22 cellular contexts compared by ENCODE assay signal in genomic region chr5:108670591-108671335, GRCh38.
A peak's percentile ranks its signal among the peaks of the same experiment; 100 is the strongest.
DNase-seq lines count a peak whose midpoint lies in the region; ATAC-seq, FAIRE-seq and TF ChIP-seq lines count a peak whose summit lies in the region.
"Had no signal": no experiment of that assay in that cellular context is flagged by ENCODE, and none has a peak within 500 bp of the region (broad histone marks: within the 10 kb centered on the region; RNA-seq: fewer than 3 reads in every experiment).

No MANE protein-coding gene starts in this region.

- H3K9me3 ChIP-seq in HEK293 (ENCODE audit: control insufficient read depth, insufficient read depth, low read depth, low read length) (no peaks in the 10 kb centered on the region), body of pancreas (no peaks in the 10 kb centered on the region), HepG2 (ENCODE audit: low read length) (no peaks in the 10 kb centered on the region), small intestine (ENCODE audit: control insufficient read depth, low read depth) (no peaks in the 10 kb centered on the region), mucosa of descending colon (no peaks in the 10 kb centered on the region), spleen (no peaks in the 10 kb centered on the region)
- H3K9me3 ChIP-seq: gastrocnemius medialis had no signal

- FAIRE-seq in HepG2 (lab: Jason Lieb, UNC) (no peak), small intestine (lab: Jason Lieb, UNC) (no peak)
- FAIRE-seq: bronchial epithelial cell had no signal

- no peak for TF ChIP-seq CTCF in HEK293 (tag by site-specific recombination; IDR thresholded peaks at IDR 0.05)
- no peak for TF ChIP-seq CTCF in body of pancreas (IDR thresholded peaks at IDR 0.05)
- TF ChIP-seq CTCF in HepG2 (CRISPR knock-in tag; IDR thresholded peaks at IDR 0.05), result no peak
- TF ChIP-seq CTCF in mucosa of descending colon (IDR thresholded peaks at IDR 0.05), result no peak
- TF ChIP-seq CTCF in spleen (IDR thresholded peaks at IDR 0.05 in 8 of 11, conservative IDR thresholded peaks at IDR 0.05 in 3 of 11), result no peak

- CTCF ChIA-PET in HEK293 (lab: Yijun Ruan, JAX) (no interaction called here), HepG2 (lab: Yijun Ruan, JAX; ENCODE audit: low intra/inter-chr PET ratio, low total read pairs) (no interaction called here)

- H3K4me1 ChIP-seq in HEK293 (ENCODE audit: control insufficient read depth, insufficient read depth, low read length), result no peaks in the 10 kb centered on the region
- H3K4me1 ChIP-seq in body of pancreas, result no peaks in the 10 kb centered on the region
- H3K4me1 ChIP-seq in HepG2 (ENCODE audit: insufficient read depth, low read length), result 0 out of 2 replicates have a peak, but pooled peaks cover 8% of the 10 kb centered on the region
- no peaks in the 10 kb centered on the region for H3K4me1 ChIP-seq in small intestine (ENCODE audit: control insufficient read depth in 2 of 2, insufficient read depth in 1 of 2, low read depth in 1 of 2, low read length in 1 of 2)
- no peaks in the 10 kb centered on the region for H3K4me1 ChIP-seq in mucosa of descending colon (ENCODE audit: low read depth)
- no peaks in the 10 kb centered on the region for H3K4me1 ChIP-seq in spleen
- H3K4me1 ChIP-seq: gastrocnemius medialis had no signal

- BruUV-seq in HepG2 (replicated peaks; lab: Mats Ljungman, UMichigan), result no TSS peak

- intact Hi-C loops in body of pancreas (cut with DNase I) (no loop called here), HepG2 (cut with micrococcal nuclease; ENCODE audit: unreplicated experiment) (no loop called here), mucosa of descending colon (cut with DNase I, micrococcal nuclease) (no loop called here), spleen (cut with DNase I; ENCODE audit: low total_unique reads) (no loop called here)

- peak; percentile 62 for ATAC-seq in body of pancreas
- peak; percentile 36; the same call in 1 of the 3 replicates for ATAC-seq in HepG2
- no peak for ATAC-seq in mucosa of descending colon
- ATAC-seq in esophagus mucosa, result no peak
- ATAC-seq: gastrocnemius medialis had no signal

- 25 to 41% methylated on average over 7 of the region's 7 CpGs for WGBS in body of pancreas, 2 donors
- 3% methylated on average over 7 of the region's 7 CpGs for WGBS in HepG2 (ENCODE audit: low lambda C conversion rate)
- WGBS in small intestine, 3 donors, result 46 to 66% (median 54%) methylated on average over 7 of the region's 7 CpGs
- WGBS in spleen, 5 donors, result 75 to 84% (median 82%) methylated on average over 7 of the region's 7 CpGs

- no peaks in the 10 kb centered on the region for H3K79me2 ChIP-seq in HepG2 (ENCODE audit: insufficient read depth, low read length)

- H3K27ac ChIP-seq in HEK293 (ENCODE audit: extremely low read depth, low read depth, low read length) (no peak overlapping the region), body of pancreas (no peak overlapping the region), HepG2 (ENCODE audit: extremely low read length, insufficient read depth, low read length) (no peak overlapping the region), small intestine (ENCODE audit: low read depth in 1 of 2, low read length in 1 of 2) (no peak overlapping the region), spleen (no peak overlapping the region)
- H3K27ac ChIP-seq: epithelial cell of prostate, gastrocnemius medialis, KMS-11 had no signal

- H3K4me3 ChIP-seq in HEK293 (ENCODE audit: low read depth, low read length) (no peak overlapping the region), body of pancreas (no peak overlapping the region), HepG2 (replicated peaks in 1 of 3; ENCODE audit: insufficient read depth in 1 of 3, low read depth in 2 of 3, low read length in 3 of 3) (no peak overlapping the region), small intestine (ENCODE audit: low read depth in 1 of 2, low read length in 2 of 2) (no peak overlapping the region), mucosa of descending colon (no peak overlapping the region), spleen (no peak overlapping the region)
- H3K4me3 ChIP-seq: gastrocnemius medialis had no signal

- TF ChIP-seq EP300 in HepG2 (IDR thresholded peaks at IDR 0.05; ENCODE audit: low read depth in 2 of 2, low read length in 2 of 2), result no peak
- TF ChIP-seq EP300 in HepG2 (CRISPR knock-in tag; IDR thresholded peaks at IDR 0.05; ENCODE audit: borderline replicate concordance), result no peak

- no peaks in the 10 kb centered on the region for H3K27me3 ChIP-seq in body of pancreas
- H3K27me3 ChIP-seq in HepG2 (ENCODE audit: control insufficient read depth in 1 of 2, insufficient read depth in 2 of 2, low read length in 2 of 2), result no peaks in the 10 kb centered on the region
- no peaks in the 10 kb centered on the region for H3K27me3 ChIP-seq in small intestine (ENCODE audit: control insufficient read depth in 2 of 2, insufficient read depth in 2 of 2, low read length in 2 of 2)
- peaks cover 0 to 7% (median 0%) of the 10 kb centered on the region in 7 donors for H3K27me3 ChIP-seq in spleen (replicated peaks in 1 of 7)
- H3K27me3 ChIP-seq: gastrocnemius medialis had no signal

- H3K4me2 ChIP-seq in HepG2 (ENCODE audit: low read depth, low read length), result no peak overlapping the region; the same call in 1 of the 2 replicates
- H3K4me2 ChIP-seq: KMS-11 had no signal

- H4K20me1 ChIP-seq in HepG2 (ENCODE audit: insufficient read depth, low read length), result no peaks in the 10 kb centered on the region

- in situ Hi-C loops in HepG2 (cut with HindIII; ENCODE audit: extremely low pct_ligation_motif_present, low pct_unique_long_range_greater_than_20kb), result no loop called here

- POLR2A ChIA-PET in HEK293 (lab: Yijun Ruan, JAX), result no interaction called here
- POLR2A ChIA-PET in HepG2 (lab: Yijun Ruan, JAX), result no interaction called here

- H3K36me3 ChIP-seq in HEK293 (ENCODE audit: control insufficient read depth in 2 of 2, insufficient read depth in 1 of 2, low read length in 2 of 2) (no peaks in the 10 kb centered on the region), body of pancreas (replicated peaks in 1 of 2; ENCODE audit: insufficient read depth in 1 of 2, low read depth in 2 of 2) (no peaks in the 10 kb centered on the region), HepG2 (replicated peaks in 1 of 2; ENCODE audit: control insufficient read depth in 1 of 2, insufficient read depth in 2 of 2, low read length in 2 of 2) (no peaks in the 10 kb centered on the region), small intestine (ENCODE audit: control insufficient read depth in 2 of 2, insufficient read depth in 2 of 2, low read length in 2 of 2) (no peaks in the 10 kb centered on the region), mucosa of descending colon (ENCODE audit: low read depth) (no peaks in the 10 kb centered on the region), spleen (no peaks in the 10 kb centered on the region)
- H3K36me3 ChIP-seq: gastrocnemius medialis had no signal

- no peak overlapping the region for H3K9ac ChIP-seq in HepG2 (ENCODE audit: insufficient read depth, low read depth, low read length)
- H3K9ac ChIP-seq: KMS-11 had no signal

- no peak overlapping the region for H2AFZ ChIP-seq in HepG2 (ENCODE audit: low read length)

- DNase-seq in body of pancreas, result no peak
- DNase-seq in HepG2 (ENCODE audit: low spot score), result no peak
- peak; percentile 7 for DNase-seq in small intestine
- no peak for DNase-seq in mucosa of descending colon
- DNase-seq in spleen, result no peak
- DNase-seq in activated CD4-positive, alpha-beta T cell treated with anti-CD3 and anti-CD28 coated beads, Interleukin-2, amount 50 U/mL, for 4 hours, result no peak
- DNase-seq: activated CD4-positive, alpha-beta T cell treated with anti-CD3 and anti-CD28 coated beads for 48 hours; activated effector memory CD4-positive, alpha-beta T cell treated with anti-CD3 and anti-CD28 coated beads, Interleukin-2, amount 50 U/mL, for 16 hours; CD4-positive, alpha-beta T cell; dermis blood vessel endothelial cell; gastrocnemius medialis; NCI-H1092; NCI-H2081; NCI-H446 treated with DMSO at 0.1 percent for 48 hours; RPMI8226; stimulated activated CD4-positive, alpha-beta T cell treated with anti-CD3 and anti-CD28 coated beads, Interleukin-4, amount 100 ng/mL, for 4 hours; substantia nigra had no signal

- no peak for TF ChIP-seq RAD21 in HepG2 (CRISPR knock-in tag; IDR thresholded peaks at IDR 0.05)

- TF ChIP-seq POLR2A in body of pancreas (IDR thresholded peaks at IDR 0.05), result no peak
- TF ChIP-seq POLR2A in HepG2 (IDR thresholded peaks at IDR 0.05; ENCODE audit: insufficient read depth in 1 of 2, low read depth in 2 of 2, low read length in 2 of 2), result no peak
- TF ChIP-seq POLR2A in spleen (IDR thresholded peaks at IDR 0.05), result no peak

TF ChIP-seq in HepG2, 621 proteins besides CTCF, POLR2A, EP300 and RAD21:
- TF ChIP-seq ZNF652 (CRISPR knock-in tag; IDR thresholded peaks at IDR 0.05; ENCODE audit: borderline replicate concordance, low read depth), result peak; percentile 63
- no peak for TF ChIP-seq RBM22 (optimal IDR thresholded peaks at IDR 0.05; ENCODE audit: low read length)
TF ChIP-seq in HepG2: peak in this region for 1.

Comparison
In these comparisons a context has a peak if more than half of its experiments do, and no peak if none do; other contexts are left out.
1. ATAC-seq: peak in body of pancreas (single experiment) and HepG2 (single experiment); none in mucosa of descending colon (single experiment) and esophagus mucosa (single experiment).
2. Of the 63 proteins assayed by ChIP-seq in both HepG2 and HEK293: peak only in HepG2: none; only in HEK293: PRDM10; in both: none; in neither: 62.